Comparison of ENCODE assay signal across 10 cellular contexts in the genomic region with DNA sequence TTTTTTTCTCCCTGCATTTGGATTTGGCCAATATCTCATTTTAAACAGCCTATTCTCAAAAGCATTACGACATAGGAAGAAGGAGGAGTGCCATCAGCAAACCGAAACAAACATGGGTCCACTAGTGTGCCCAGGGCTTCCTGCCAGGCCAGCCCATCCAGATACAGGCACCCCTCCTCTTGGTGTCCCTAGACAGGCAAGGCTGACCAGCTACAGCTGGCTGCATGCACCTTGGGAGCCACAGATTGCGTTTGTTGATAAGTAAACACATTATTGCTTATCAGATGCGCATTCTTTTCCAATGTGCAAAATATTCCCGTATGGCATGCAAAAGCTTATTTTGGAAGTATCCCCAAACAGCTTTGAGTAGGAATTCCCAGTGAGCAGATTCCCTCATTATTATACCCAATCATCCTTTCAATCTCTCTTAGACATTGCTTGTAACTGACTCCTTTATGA.
DNase-seq lines count a peak whose midpoint lies in the region; FAIRE-seq and TF ChIP-seq lines count a peak whose summit lies in the region.
"Had no signal": no experiment of that assay in that cellular context is flagged by ENCODE, and none has a peak within 500 bp of the region (broad histone marks: within the 10 kb centered on the region; RNA-seq: fewer than 3 reads in every experiment).

No MANE protein-coding gene starts in this region.

- no peaks in the 10 kb centered on the region for H3K36me3 ChIP-seq in right atrium auricular region
- H3K36me3 ChIP-seq in effector memory CD4-positive, alpha-beta T cell (ENCODE audit: control insufficient read depth, insufficient read depth, low read length), result no peaks in the 10 kb centered on the region

- H3K4me3 Mint-ChIP-seq in activated T-helper 1 cell treated with anti-CD3 and anti-CD28 coated beads, Interleukin-12 subunit alpha, Interleukin-12 subunit beta, Interleukin-2, Interleukin-4 antibody, amounts not matched to agents 30 ng/mL and 10 ng/mL and 1 ng/mL, durations not matched to agents 14 hours and 24 hours and 36 hours, result no peak overlapping the region

- H3K27me3 Mint-ChIP-seq in activated T-helper 1 cell treated with anti-CD3 and anti-CD28 coated beads, Interleukin-12 subunit alpha, Interleukin-12 subunit beta, Interleukin-2, Interleukin-4 antibody, amounts not matched to agents 30 ng/mL and 10 ng/mL and 1 ng/mL, durations not matched to agents 14 hours and 24 hours and 36 hours (ENCODE audit: insufficient read depth), result peaks cover 2% of the 10 kb centered on the region

- intact Hi-C loops in activated T-helper 1 cell treated with anti-CD3 and anti-CD28 coated beads, Interleukin-12 subunit alpha, Interleukin-12 subunit beta, Interleukin-2, Interleukin-4 antibody, amounts not matched to agents 30 ng/mL and 10 ng/mL and 1 ng/mL, durations not matched to agents 14 hours and 24 hours and 36 hours (cut with micrococcal nuclease), result no loop called here

- no peaks in the 10 kb centered on the region for H3K36me3 Mint-ChIP-seq in activated T-helper 1 cell treated with anti-CD3 and anti-CD28 coated beads, Interleukin-12 subunit alpha, Interleukin-12 subunit beta, Interleukin-2, Interleukin-4 antibody, amounts not matched to agents 30 ng/mL and 10 ng/mL and 1 ng/mL, durations not matched to agents 14 hours and 24 hours and 36 hours (ENCODE audit: low read depth)

- H3K9me3 ChIP-seq in right atrium auricular region, result no peaks in the 10 kb centered on the region
- H3K9me3 ChIP-seq in effector memory CD4-positive, alpha-beta T cell (ENCODE audit: control insufficient read depth, low read length), result no peaks in the 10 kb centered on the region

- no peak overlapping the region for H3K27ac Mint-ChIP-seq in activated T-helper 1 cell treated with anti-CD3 and anti-CD28 coated beads, Interleukin-12 subunit alpha, Interleukin-12 subunit beta, Interleukin-2, Interleukin-4 antibody, amounts not matched to agents 30 ng/mL and 10 ng/mL and 1 ng/mL, durations not matched to agents 14 hours and 24 hours and 36 hours

- H3K27me3 ChIP-seq in right atrium auricular region, result no peaks in the 10 kb centered on the region
- H3K27me3 ChIP-seq in effector memory CD4-positive, alpha-beta T cell (replicated peaks; ENCODE audit: control insufficient read depth, insufficient read depth, low read length, poor library complexity, severe bottlenecking), result no peaks in the 10 kb centered on the region

- TF ChIP-seq CTCF in VCaP (conservative IDR thresholded peaks at IDR 0.05) (no peak), right atrium auricular region (IDR thresholded peaks at IDR 0.05) (no peak)

- H3K4me3 ChIP-seq in right atrium auricular region (peak overlapping the region in 1 of 2 donors; percentile 31), skin epidermis (peak overlapping the region in 4 of 7 experiments; percentile 5 to 34 (median 8))
- no peak overlapping the region for H3K4me3 ChIP-seq in effector memory CD4-positive, alpha-beta T cell (ENCODE audit: insufficient read depth, low read depth, low read length, poor library complexity, severe bottlenecking)

- no peak for TF ChIP-seq POLR2A in GM12891 (IDR thresholded peaks at IDR 0.05; ENCODE audit: low read depth, low read length)

- H3K9me3 Mint-ChIP-seq in activated T-helper 1 cell treated with anti-CD3 and anti-CD28 coated beads, Interleukin-12 subunit alpha, Interleukin-12 subunit beta, Interleukin-2, Interleukin-4 antibody, amounts not matched to agents 30 ng/mL and 10 ng/mL and 1 ng/mL, durations not matched to agents 14 hours and 24 hours and 36 hours, result no peaks in the 10 kb centered on the region

- peak; percentile 76 for FAIRE-seq in GM12891 (lab: Jason Lieb, UNC)

- DNase-seq in GM12891 (ENCODE audit: insufficient read length, low spot score) (no peak), right atrium auricular region (ENCODE audit: low spot score) (peak; percentile 73), HT-29 (ENCODE audit: low spot score) (no peak), iPS-NIHi7 (ENCODE audit: extremely low spot score) (no peak)
- no peak for DNase-seq in effector memory CD4-positive, alpha-beta T cell
- DNase-seq in activated T-helper 1 cell treated with anti-CD3 and anti-CD28 coated beads, Interleukin-12 subunit alpha, Interleukin-12 subunit beta, Interleukin-2, Interleukin-4 antibody, amounts not matched to agents 30 ng/mL and 10 ng/mL and 1 ng/mL, durations not matched to agents 14 hours and 24 hours and 36 hours (ENCODE audit: low spot score), result no peak
- DNase-seq: NCI-H2107, T1000 had no signal

- peaks cover 0 to 28% of the 10 kb centered on the region in 2 donors for H3K4me1 ChIP-seq in right atrium auricular region
- H3K4me1 ChIP-seq in effector memory CD4-positive, alpha-beta T cell (ENCODE audit: control insufficient read depth, insufficient read depth, low read length, poor library complexity, severe bottlenecking), result no peaks in the 10 kb centered on the region

- no peaks in the 10 kb centered on the region for H3K4me1 Mint-ChIP-seq in activated T-helper 1 cell treated with anti-CD3 and anti-CD28 coated beads, Interleukin-12 subunit alpha, Interleukin-12 subunit beta, Interleukin-2, Interleukin-4 antibody, amounts not matched to agents 30 ng/mL and 10 ng/mL and 1 ng/mL, durations not matched to agents 14 hours and 24 hours and 36 hours (ENCODE audit: low read depth)

- peak overlapping the region; percentile 8; the same call in 1 of the 2 replicates for H3K27ac ChIP-seq in VCaP
- H3K27ac ChIP-seq in right atrium auricular region, result no peak overlapping the region
- peak overlapping the region in 8 of 21 experiments; percentile 4 to 66 (median 22) for H3K27ac ChIP-seq in skin epidermis
- H3K27ac ChIP-seq in effector memory CD4-positive, alpha-beta T cell (ENCODE audit: insufficient read depth, low read length, poor library complexity, severe bottlenecking), result no peak overlapping the region

TF ChIP-seq in GM12891, 5 proteins besides CTCF, POLR2A, EP300 and RAD21:
- no peak for TF ChIP-seq POLR2AphosphoS5 (IDR thresholded peaks at IDR 0.05; ENCODE audit: low read depth, low read length)
- TF ChIP-seq POU2F2 (IDR thresholded peaks at IDR 0.05; ENCODE audit: low read depth, low read length), result no peak
- TF ChIP-seq TAF1 (IDR thresholded peaks at IDR 0.05; ENCODE audit: low read depth, low read length), result no peak
- no peak for TF ChIP-seq SPI1 (IDR thresholded peaks at IDR 0.05; ENCODE audit: low read depth, low read length)
- TF ChIP-seq PAX5 (IDR thresholded peaks at IDR 0.05; ENCODE audit: insufficient read depth, low read length, severe bottlenecking), result no peak
TF ChIP-seq in GM12891: peak in this region for 0.
